ENCODE assay signal across 8 cellular contexts in genomic region chrX:18377802-18378201, GRCh38. TPM values are rescaled to one million over a fixed set of nuclear protein-coding genes. Genes with fewer than 3 reads are reported as not detected.
DNase-seq lines count a peak whose midpoint lies in the region; ATAC-seq and TF ChIP-seq lines count a peak whose summit lies in the region.

No MANE protein-coding gene starts in this region.

- no peak overlapping the region for H3K27ac Mint-ChIP-seq in activated CD8-positive, alpha-beta T cell treated with anti-CD3 and anti-CD28 coated beads for 36 hours
- H3K27ac Mint-ChIP-seq in immature natural killer cell: no peak overlapping the region

- intact Hi-C loops in heart right ventricle (cut with DNase I): loop anchor here in 1 of 10 donors (5.0 kb wide), 1 partner anchor 591 kb away; no protein-coding TSS in a partner anchor
- intact Hi-C loops in right cardiac atrium (cut with DNase I): no loop called here
- intact Hi-C loops in activated CD8-positive, alpha-beta T cell treated with anti-CD3 and anti-CD28 coated beads for 36 hours (cut with micrococcal nuclease): no loop called here
- intact Hi-C loops in transverse colon (cut with DNase I; ENCODE audit: low total_unique reads): no loop called here

- no peaks in the 10 kb centered on the region for H3K27me3 Mint-ChIP-seq in activated CD8-positive, alpha-beta T cell treated with anti-CD3 and anti-CD28 coated beads for 36 hours
- peaks cover 0 to 16% (median 0%) of the 10 kb centered on the region in 3 donors for H3K27me3 Mint-ChIP-seq in immature natural killer cell (ENCODE audit: low read depth in 3 of 3)

- no peaks in the 10 kb centered on the region for H3K9me3 Mint-ChIP-seq in activated CD8-positive, alpha-beta T cell treated with anti-CD3 and anti-CD28 coated beads for 36 hours
- no peaks in the 10 kb centered on the region for H3K9me3 Mint-ChIP-seq in immature natural killer cell

- no peak overlapping the region for H3K4me3 ChIP-seq in heart right ventricle
- H3K4me3 ChIP-seq in right cardiac atrium (ENCODE audit: low read length): no peak overlapping the region
- H3K4me3 ChIP-seq in transverse colon: no peak overlapping the region

- H3K4me1 Mint-ChIP-seq in activated CD8-positive, alpha-beta T cell treated with anti-CD3 and anti-CD28 coated beads for 36 hours (ENCODE audit: low read depth): peaks cover 2% of the 10 kb centered on the region
- peaks cover 5 to 6% of the 10 kb centered on the region in 2 donors for H3K4me1 Mint-ChIP-seq in immature natural killer cell

- no peaks in the 10 kb centered on the region for H3K4me1 ChIP-seq in heart right ventricle
- no peaks in the 10 kb centered on the region for H3K4me1 ChIP-seq in right cardiac atrium (ENCODE audit: control insufficient read depth, insufficient read depth, low read length)
- no peaks in the 10 kb centered on the region for H3K4me1 ChIP-seq in transverse colon

- TF ChIP-seq POLR2A in transverse colon (IDR thresholded peaks at IDR 0.05): no peak

- CTCF ChIA-PET in activated CD8-positive, alpha-beta T cell treated with anti-CD3 and anti-CD28 coated beads for 36 hours (lab: Charles Lee): interaction anchor here (0.7 to 1.3 kb wide), 6 partner anchors 8 to 633 kb away, joined by 3 to 5 read pairs (median 3); no protein-coding TSS in a partner anchor

- H3K9me3 ChIP-seq in heart right ventricle: peaks cover 0 to 5% (median 0%) of the 10 kb centered on the region in 11 donors
- H3K9me3 ChIP-seq in right cardiac atrium (ENCODE audit: control insufficient read depth, low read length): no peaks in the 10 kb centered on the region
- H3K9me3 ChIP-seq in transverse colon: no peaks in the 10 kb centered on the region

- TF ChIP-seq CTCF in heart right ventricle (IDR thresholded peaks at IDR 0.05) (peak in 7 of 9 donors; percentile 23 to 50 (median 40)), transverse colon (IDR thresholded peaks at IDR 0.05) (peak; percentile 33 to 46 (median 38))
- peak; percentile 64 for TF ChIP-seq CTCF in activated CD8-positive, alpha-beta T cell treated with anti-CD3 and anti-CD28 coated beads for 36 hours (IDR thresholded peaks at IDR 0.05)

- no peak overlapping the region for H3K4me3 Mint-ChIP-seq in activated CD8-positive, alpha-beta T cell treated with anti-CD3 and anti-CD28 coated beads for 36 hours
- H3K4me3 Mint-ChIP-seq in immature natural killer cell: no peak overlapping the region

- H3K27ac ChIP-seq in heart right ventricle: no peak overlapping the region
- H3K27ac ChIP-seq in right cardiac atrium (ENCODE audit: low read length): no peak overlapping the region
- H3K27ac ChIP-seq in transverse colon: no peak overlapping the region

- in situ Hi-C loops in transverse colon (cut with MboI; ENCODE audit: low pct_ligation_motif_present in 1 of 4, low pct_unique_long_range_greater_than_20kb in 1 of 4, low sequenced_read_pairs in 3 of 4): loop anchor here in 2 of 4 donors (25.0 kb wide), 2 partner anchors 534 to 959 kb away; partner anchors contain the start of gene PDHA1 (in 1 of the 2)

- 12 to 22% methylated on average over 6 of the region's 6 CpGs for WGBS in heart right ventricle, 2 donors
- WGBS in right cardiac atrium: 10% methylated on average over 6 of the region's 6 CpGs
- WGBS in transverse colon (ENCODE audit: low coverage in 1 of 2), 2 donors: 0 to 29% methylated on average over 3 to 6 of the region's 6 CpGs

- H3K36me3 ChIP-seq in heart right ventricle (no peaks in the 10 kb centered on the region), transverse colon (no peaks in the 10 kb centered on the region)

- H3K36me3 Mint-ChIP-seq in activated CD8-positive, alpha-beta T cell treated with anti-CD3 and anti-CD28 coated beads for 36 hours (ENCODE audit: low read depth): no peaks in the 10 kb centered on the region
- no peaks in the 10 kb centered on the region for H3K36me3 Mint-ChIP-seq in immature natural killer cell

- peaks cover 0 to under 1% (median 0%) of the 10 kb centered on the region in 7 donors for H3K27me3 ChIP-seq in heart right ventricle
- no peaks in the 10 kb centered on the region for H3K27me3 ChIP-seq in right cardiac atrium (ENCODE audit: control insufficient read depth, insufficient read depth)
- no peaks in the 10 kb centered on the region for H3K27me3 ChIP-seq in transverse colon

- POLR2A ChIA-PET in activated CD8-positive, alpha-beta T cell treated with anti-CD3 and anti-CD28 coated beads for 36 hours (lab: Charles Lee): no interaction called here

- TF ChIP-seq EP300 in transverse colon (IDR thresholded peaks at IDR 0.05; ENCODE audit: low read depth): no peak

- no peak for DNase-seq in heart right ventricle
- DNase-seq in right cardiac atrium: no peak
- DNase-seq in NCI-H187 treated with DMSO at 0.1 percent for 48 hours (lab: John Stamatoyannopoulos, UW): peak; percentile 6
- DNase-seq in activated CD8-positive, alpha-beta T cell treated with anti-CD3 and anti-CD28 coated beads for 36 hours: peak; percentile 29
- peak in 2 of 3 donors; percentile 8 to 18 for DNase-seq in immature natural killer cell
- DNase-seq in transverse colon: peak; percentile 18
- no peak for DNase-seq in NCI-H1105 treated with DMSO at 0.1 percent for 48 hours (lab: John Stamatoyannopoulos, UW)
- no peak for DNase-seq in GM19240 (ENCODE audit: insufficient read length, low spot score)

- ATAC-seq in heart right ventricle (no peak), right cardiac atrium (no peak)
- peak; percentile 47 for ATAC-seq in activated CD8-positive, alpha-beta T cell treated with anti-CD3 and anti-CD28 coated beads for 36 hours

RNA-seq across cellular contexts. Expression of gene SCML2, which starts 23.3 kb away (rescaled TPM):
- total RNA-seq in heart right ventricle (1 to 10 TPM in 1 of 10 donors, under 1 TPM in 9; 0.62 to 1.6 (median 0.88) TPM), right cardiac atrium (1 to 10 TPM; 1.2 TPM), transverse colon (10 to 100 TPM in 1 of 4 donors, 1 to 10 TPM in 3; 1.1 to 15.9 (median 1.4) TPM)
- polyA plus RNA-seq in heart right ventricle (1 to 10 TPM; 1.6 TPM), right cardiac atrium (1.7 TPM), immature natural killer cell (under 1 TPM in 2 of 3 donors, not detected in 1; 0.18 to 0.42 TPM)
- total RNA-seq in activated CD8-positive, alpha-beta T cell treated with anti-CD3 and anti-CD28 coated beads for 36 hours: 1 to 10 TPM; 2.5 to 3.1 TPM

RNA-seq across cellular contexts. Expression of gene CDKL5, which starts 47.6 kb away (rescaled TPM):
- total RNA-seq in heart right ventricle (10 to 100 TPM in 5 of 10 donors, 1 to 10 TPM in 5; 9.2 to 12.6 (median 10.0) TPM), right cardiac atrium (10 to 100 TPM; 11.2 to 15.9 (median 14.8) TPM), transverse colon (1 to 10 TPM in 3 of 4 donors, under 1 TPM in 1; 0.75 to 4.8 (median 3.5) TPM)
- polyA plus RNA-seq in heart right ventricle (1 to 10 TPM; 1.1 to 3.9 TPM), right cardiac atrium (3.3 TPM), immature natural killer cell (1 to 10 TPM in 2 of 3 donors, not detected in 1; 1.5 to 2.3 TPM)
- total RNA-seq in activated CD8-positive, alpha-beta T cell treated with anti-CD3 and anti-CD28 coated beads for 36 hours: 1 to 10 TPM; 1.1 to 1.5 TPM

Comparison
In these comparisons a context has a peak if more than half of its experiments do, and no peak if none do; other contexts are left out.
1. DNase-seq: peak in NCI-H187 treated with DMSO at 0.1 percent for 48 hours (single experiment), activated CD8-positive, alpha-beta T cell treated with anti-CD3 and anti-CD28 coated beads for 36 hours (single experiment), immature natural killer cell (2 of 3) and transverse colon (single experiment); none in heart right ventricle (0 of 2), right cardiac atrium (0 of 3), NCI-H1105 treated with DMSO at 0.1 percent for 48 hours (single experiment) and GM19240 (single experiment).
2. Peak in every context shown above with its lines, with median percentiles within 50 percentile points of each other: CTCF ChIP-seq.